Comparison of ENCODE assay signal across 8 cellular contexts in the genomic region with DNA sequence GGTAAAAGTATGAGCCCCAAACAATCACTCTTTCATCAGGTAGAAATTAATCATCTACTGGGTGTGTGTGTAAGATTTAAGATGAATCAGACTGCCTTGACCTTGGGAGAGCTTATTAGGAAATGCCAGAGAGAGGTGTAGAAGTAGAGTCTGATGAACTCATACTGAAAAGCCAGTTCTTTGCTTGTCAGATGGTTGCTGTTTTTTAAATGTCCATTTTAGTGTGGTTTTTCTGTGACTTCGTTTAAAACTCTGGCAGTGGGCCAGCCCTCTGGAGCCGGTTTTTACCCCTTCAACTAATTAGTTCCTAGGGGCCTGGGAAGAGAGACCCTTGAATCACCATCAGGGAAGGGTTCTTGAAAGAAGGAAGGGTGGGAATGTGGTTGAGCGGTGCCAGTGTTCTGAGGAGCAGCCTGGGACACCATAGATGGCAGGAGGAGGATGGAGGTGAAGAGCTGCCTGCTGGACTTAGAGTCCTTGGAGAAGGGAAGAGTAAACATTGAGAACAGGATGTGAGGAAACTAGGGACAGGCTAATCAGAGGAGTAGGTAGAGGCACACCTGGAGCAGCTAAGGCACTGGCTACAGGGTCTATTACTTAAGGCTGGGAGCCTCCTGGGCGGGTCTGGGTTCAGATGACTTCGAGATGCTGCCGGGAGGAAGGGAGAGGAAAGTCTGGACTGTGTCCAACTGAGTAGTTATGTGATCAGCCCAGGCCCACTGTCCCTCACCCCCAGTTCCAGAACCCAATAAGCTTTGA.
A peak's percentile ranks its signal among the peaks of the same experiment; 100 is the strongest.
DNase-seq lines count a peak whose midpoint lies in the region; ATAC-seq, FAIRE-seq and TF ChIP-seq lines count a peak whose summit lies in the region.

No MANE protein-coding gene starts in this region.

- H3K27ac Mint-ChIP-seq in effector memory CD8-positive, alpha-beta T cell: peak overlapping the region; percentile 90 to 98
- H3K27ac Mint-ChIP-seq in neural crest cell (ENCODE audit: unreplicated experiment): no peak overlapping the region

- no peak for ATAC-seq in effector memory CD8-positive, alpha-beta T cell (replicated peaks)
- no peak for ATAC-seq in HG02571 (IDR thresholded peaks at IDR 0.05; ENCODE audit: unreplicated experiment)
- no peak for ATAC-seq in GM19452 (IDR thresholded peaks at IDR 0.05; ENCODE audit: unreplicated experiment)

- peaks cover 68 to 79% of the 10 kb centered on the region in 2 donors for H3K4me1 Mint-ChIP-seq in effector memory CD8-positive, alpha-beta T cell (ENCODE audit: low read depth in 2 of 2)
- peaks cover 41% of the 10 kb centered on the region for H3K4me1 Mint-ChIP-seq in neural crest cell

- no peaks in the 10 kb centered on the region for H3K9me3 ChIP-seq in A673 (ENCODE audit: low read depth, low read length, poor library complexity, severe bottlenecking)

- H3K4me1 ChIP-seq in A673 (ENCODE audit: insufficient read depth, low read length, poor library complexity, severe bottlenecking): peaks cover 68% of the 10 kb centered on the region

- BruUV-seq in A673 (replicated peaks; lab: Mats Ljungman, UMichigan): TSS peak; percentile 25

- peak; percentile 87 for FAIRE-seq in GM19239 (lab: Jason Lieb, UNC)

- no peaks in the 10 kb centered on the region for H3K9me3 Mint-ChIP-seq in effector memory CD8-positive, alpha-beta T cell
- no peaks in the 10 kb centered on the region for H3K9me3 Mint-ChIP-seq in neural crest cell

- no peaks in the 10 kb centered on the region for H3K27me3 ChIP-seq in A673 (replicated peaks; ENCODE audit: insufficient read depth, low read depth, low read length, poor library complexity)

- no peak for DNase-seq in A673 (ENCODE audit: low spot score)
- no peak for DNase-seq in GM19239 (ENCODE audit: insufficient read length, low spot score)
- peak; percentile 86 for DNase-seq in RWPE1 (ENCODE audit: low spot score)
- DNase-seq in effector memory CD8-positive, alpha-beta T cell: no peak
- DNase-seq in neural crest cell (ENCODE audit: low read depth, low spot score): no peak
- no peak for DNase-seq in NCI-H1694 treated with DMSO at 0.1 percent for 48 hours (lab: John Stamatoyannopoulos, UW)

- CTCF ChIA-PET in A673 (lab: Charles Lee) (interaction anchor here (0.6 kb wide), 1 partner anchor 9 kb away, joined by 3 read pairs; no protein-coding TSS in a partner anchor), RWPE1 (lab: Yijun Ruan, JAX) (interaction anchor here (0.6 to 2.9 kb wide), 3 partner anchors 31 to 51 kb away, joined by 3 to 12 read pairs (median 8); no protein-coding TSS in a partner anchor)

- POLR2A ChIA-PET in A673 (lab: Charles Lee; ENCODE audit: low non-redundant PET) (no interaction called here), RWPE1 (lab: Yijun Ruan, JAX; ENCODE audit: low non-redundant PET) (interaction anchor here (0.6 kb wide), 1 partner anchor 396 kb away, joined by 3 read pairs; no protein-coding TSS in a partner anchor)

- no peak for TF ChIP-seq CTCF in A673 (conservative IDR thresholded peaks at IDR 0.05; ENCODE audit: low read depth, low read length)
- no peak for TF ChIP-seq CTCF in RWPE1 (conservative IDR thresholded peaks at IDR 0.05; ENCODE audit: low read depth)
- TF ChIP-seq CTCF in neural crest cell (conservative IDR thresholded peaks at IDR 0.05): no peak

- no peaks in the 10 kb centered on the region for H3K27me3 Mint-ChIP-seq in effector memory CD8-positive, alpha-beta T cell
- H3K27me3 Mint-ChIP-seq in neural crest cell (ENCODE audit: low read depth): peaks cover 17% of the 10 kb centered on the region

- H3K4me3 ChIP-seq in A673 (ENCODE audit: low read depth, low read length, poor library complexity, severe bottlenecking): peak overlapping the region; percentile 76

- H3K36me3 Mint-ChIP-seq in effector memory CD8-positive, alpha-beta T cell (ENCODE audit: insufficient read depth): peaks cover 61% of the 10 kb centered on the region
- no peaks in the 10 kb centered on the region for H3K36me3 Mint-ChIP-seq in neural crest cell (ENCODE audit: low read depth)

- peak overlapping the region; percentile 63 for H3K27ac ChIP-seq in A673 (ENCODE audit: low read depth, low read length, poor library complexity, severe bottlenecking)
- peak overlapping the region; percentile 98 for H3K27ac ChIP-seq in RWPE1

- intact Hi-C loops in A673 (cut with micrococcal nuclease; ENCODE audit: unreplicated experiment): loop anchor here (5.0 kb wide), 1 partner anchor 34 kb away; no protein-coding TSS in a partner anchor

- peak overlapping the region; percentile 91 to 99 for H3K4me3 Mint-ChIP-seq in effector memory CD8-positive, alpha-beta T cell
- H3K4me3 Mint-ChIP-seq in neural crest cell: peak overlapping the region; percentile 79

- H3K36me3 ChIP-seq in A673 (ENCODE audit: insufficient read depth, low read length, poor library complexity, severe bottlenecking): no peaks in the 10 kb centered on the region
